2 cellular contexts compared by ENCODE assay signal in genomic region chr4:74330295-74330750, GRCh38.
TF ChIP-seq lines count a peak whose summit lies in the region.

No MANE protein-coding gene starts in this region.

TF ChIP-seq in HCT116, 20 proteins besides CTCF, POLR2A, EP300 and RAD21:
- TF ChIP-seq ZBTB33 (IDR thresholded peaks at IDR 0.05; ENCODE audit: extremely low read depth, insufficient replicate concordance, low read length) (no peak), CBX3 (IDR thresholded peaks at IDR 0.05; ENCODE audit: low read depth) (no peak), FOSL1 (IDR thresholded peaks at IDR 0.05; ENCODE audit: low read depth) (no peak), SP1 (IDR thresholded peaks at IDR 0.05; ENCODE audit: low read depth) (no peak), CEBPB (IDR thresholded peaks at IDR 0.05; ENCODE audit: low read depth) (peak; percentile 58; the same call in 1 of the 2 replicates), EGR1 (IDR thresholded peaks at IDR 0.05; ENCODE audit: low read depth) (no peak; the same call in 1 of the 2 replicates), YY1 (IDR thresholded peaks at IDR 0.05; ENCODE audit: extremely low read depth, insufficient replicate concordance, low read depth, low read length) (no peak), ATF3 (IDR thresholded peaks at IDR 0.05) (no peak)

TF ChIP-seq in K562, 482 proteins besides CTCF, POLR2A, EP300 and RAD21 (continues in another document):
- TF ChIP-seq ETS2 (tag; IDR thresholded peaks at IDR 0.05; ENCODE audit: borderline replicate concordance, poor library complexity, severe bottlenecking) (no peak), TRIM25 (IDR thresholded peaks at IDR 0.05; ENCODE audit: borderline replicate concordance) (no peak), ELK3 (CRISPR knock-in tag; IDR thresholded peaks at IDR 0.05) (no peak), ETS1 (conservative IDR thresholded peaks at IDR 0.05; ENCODE audit: control insufficient read depth, low read depth, low read length) (no peak), ZNF75A (CRISPR knock-in tag; IDR thresholded peaks at IDR 0.05) (no peak), MGA (IDR thresholded peaks at IDR 0.05) (no peak; the same call in none of the 2 replicates), ZBTB34 (CRISPR knock-in tag; IDR thresholded peaks at IDR 0.05) (no peak), E2F6 (IDR thresholded peaks at IDR 0.05; ENCODE audit: borderline replicate concordance in 1 of 2, extremely low read depth in 1 of 2, insufficient read depth in 1 of 2, insufficient read length in 1 of 2, low read depth in 1 of 2, low read length in 1 of 2, poor library complexity in 1 of 2, severe bottlenecking in 1 of 2) (no peak), E2F1 (CRISPR knock-in tag; IDR thresholded peaks at IDR 0.05) (no peak), ZNF551 (CRISPR knock-in tag; IDR thresholded peaks at IDR 0.05) (no peak), ZNF668 (CRISPR knock-in tag; IDR thresholded peaks at IDR 0.05) (no peak), TEAD1 (CRISPR knock-in tag; IDR thresholded peaks at IDR 0.05) (peak in 1 of 2 experiments; percentile 99; a peak in 2 of 4 replicates), NR2C1 (IDR thresholded peaks at IDR 0.05) (no peak), NR2C1 (tag; IDR thresholded peaks at IDR 0.05) (no peak), GATA2 (CRISPR knock-in tag; IDR thresholded peaks at IDR 0.05) (no peak; the same call in 1 of the 2 replicates), ZNF232 (CRISPR knock-in tag; IDR thresholded peaks at IDR 0.05) (no peak), ZZZ3 (IDR thresholded peaks at IDR 0.05) (no peak), ZNF639 (CRISPR knock-in tag; conservative IDR thresholded peaks at IDR 0.05 in 1 of 2, IDR thresholded peaks at IDR 0.05 in 1 of 2) (no peak), SMARCE1 (IDR thresholded peaks at IDR 0.05) (peak; percentile 68), ZFP91 (CRISPR knock-in tag; IDR thresholded peaks at IDR 0.05) (no peak), TBP (optimal IDR thresholded peaks at IDR 0.05; ENCODE audit: low read depth, low read length) (peak; percentile 26), NFRKB (IDR thresholded peaks at IDR 0.05; ENCODE audit: low read depth) (no peak), LARP7 (IDR thresholded peaks at IDR 0.05) (no peak), ADNP (tag; IDR thresholded peaks at IDR 0.05) (peak; percentile 91), RNF219 (CRISPR knock-in tag; IDR thresholded peaks at IDR 0.05) (no peak), ZKSCAN8 (CRISPR knock-in tag; IDR thresholded peaks at IDR 0.05) (no peak)
